In the genomic region with DNA sequence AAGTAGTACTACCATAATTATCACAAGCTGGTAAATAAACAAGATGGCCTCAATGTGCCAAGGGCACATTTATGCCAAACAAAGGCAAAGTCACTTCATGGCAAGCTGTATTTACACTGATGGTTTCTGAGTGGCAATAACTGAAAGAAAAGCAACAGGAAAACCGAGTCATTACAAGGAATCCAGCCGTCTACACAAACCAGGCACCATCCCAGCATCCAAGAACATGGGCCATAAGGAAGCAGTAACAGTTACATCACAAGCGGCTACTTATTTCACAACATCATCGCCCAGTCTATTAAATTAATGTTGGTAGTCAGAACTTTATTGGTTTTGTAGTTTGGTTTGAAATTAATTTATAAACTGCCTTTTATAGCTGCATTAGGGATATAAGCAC, we compare ENCODE assay signal across 12 cellular contexts.
DNase-seq lines count a peak whose midpoint lies in the region; ATAC-seq and TF ChIP-seq lines count a peak whose summit lies in the region.
"Had no signal": no experiment of that assay in that cellular context is flagged by ENCODE, and none has a peak within 500 bp of the region (broad histone marks: within the 10 kb centered on the region; RNA-seq: fewer than 3 reads in every experiment).

No MANE protein-coding gene starts in this region.

- peaks cover 0 to 4% of the 10 kb centered on the region in 2 donors for H3K9me3 Mint-ChIP-seq in stimulated activated naive CD8-positive, alpha-beta T cell treated with anti-CD3 and anti-CD28 coated beads, Interleukin-15, amount 100 ng/mL, for 72 hours
- H3K9me3 Mint-ChIP-seq in HFFc6 = no peaks in the 10 kb centered on the region

- peaks cover 44% of the 10 kb centered on the region for H3K4me1 Mint-ChIP-seq in stimulated activated naive CD8-positive, alpha-beta T cell treated with anti-CD3 and anti-CD28 coated beads, Interleukin-15, amount 100 ng/mL, for 72 hours
- H3K4me1 Mint-ChIP-seq in HFFc6 (ENCODE audit: low read depth) = peaks cover 20% of the 10 kb centered on the region

- intact Hi-C loops in heart right ventricle (cut with DNase I) = loop anchor here in 1 of 10 donors (5.0 kb wide), 1 partner anchor 39 kb away; no protein-coding TSS in a partner anchor
- intact Hi-C loops in spleen (cut with DNase I; ENCODE audit: low total_unique reads) = loop anchor here (10.0 kb wide), 1 partner anchor 62 kb away; no protein-coding TSS in a partner anchor

- no peak for TF ChIP-seq POLR2A in spleen (IDR thresholded peaks at IDR 0.05)

- H3K27me3 Mint-ChIP-seq in stimulated activated naive CD8-positive, alpha-beta T cell treated with anti-CD3 and anti-CD28 coated beads, Interleukin-15, amount 100 ng/mL, for 72 hours = no peaks in the 10 kb centered on the region
- no peaks in the 10 kb centered on the region for H3K27me3 Mint-ChIP-seq in HFFc6 (ENCODE audit: insufficient read depth)

- peak overlapping the region; percentile 83 to 86 for H3K4me3 Mint-ChIP-seq in stimulated activated naive CD8-positive, alpha-beta T cell treated with anti-CD3 and anti-CD28 coated beads, Interleukin-15, amount 100 ng/mL, for 72 hours
- H3K4me3 Mint-ChIP-seq in HFFc6 = no peak overlapping the region

- 92 to 94% methylated on average over 4 of the region's 4 CpGs for WGBS in heart right ventricle, 2 donors
- 56 to 91% (median 68%) methylated on average over 4 of the region's 4 CpGs for WGBS in spleen, 5 donors

- H3K27me3 ChIP-seq in cardiac muscle cell = no peaks in the 10 kb centered on the region
- H3K27me3 ChIP-seq in heart right ventricle = no peaks in the 10 kb centered on the region
- no peaks in the 10 kb centered on the region for H3K27me3 ChIP-seq in spleen (replicated peaks in 1 of 7)
- H3K27me3 ChIP-seq: breast epithelium, right atrium auricular region had no signal

- H3K4me3 ChIP-seq in cardiac muscle cell (no peak overlapping the region), heart right ventricle (no peak overlapping the region), choroid plexus epithelial cell (ENCODE audit: low read depth, low read length) (no peak overlapping the region), spleen (no peak overlapping the region)
- H3K4me3 ChIP-seq: breast epithelium, right atrium auricular region had no signal

- H3K36me3 Mint-ChIP-seq in HFFc6 (ENCODE audit: low read depth) = peaks cover 6% of the 10 kb centered on the region; the same call in 1 of the 2 replicates

- H3K27ac ChIP-seq in cardiac muscle cell (peak overlapping the region; percentile 63), heart right ventricle (peak overlapping the region in 3 of 10 donors; percentile 24 to 36 (median 36)), spleen (peak overlapping the region in 4 of 8 donors; percentile 59 to 75 (median 71))
- H3K27ac ChIP-seq: breast epithelium had no signal

- TF ChIP-seq CTCF in cardiac muscle cell (IDR thresholded peaks at IDR 0.05; ENCODE audit: low read depth, low read length) = no peak
- no peak for TF ChIP-seq CTCF in heart right ventricle (IDR thresholded peaks at IDR 0.05)
- TF ChIP-seq CTCF in choroid plexus epithelial cell (conservative IDR thresholded peaks at IDR 0.05; ENCODE audit: low read depth, low read length) = no peak
- TF ChIP-seq CTCF in spleen (IDR thresholded peaks at IDR 0.05 in 8 of 11, conservative IDR thresholded peaks at IDR 0.05 in 3 of 11) = no peak
- no peak for TF ChIP-seq CTCF in HFFc6 (IDR thresholded peaks at IDR 0.05)

- peaks cover 38% of the 10 kb centered on the region for H3K4me1 ChIP-seq in cardiac muscle cell (ENCODE audit: low read depth)
- peaks cover 3 to 44% (median 31%) of the 10 kb centered on the region in 9 donors for H3K4me1 ChIP-seq in heart right ventricle
- H3K4me1 ChIP-seq in spleen = peaks cover 7 to 58% (median 35%) of the 10 kb centered on the region in 6 donors
- H3K4me1 ChIP-seq: breast epithelium had no signal

- H3K9me3 ChIP-seq in cardiac muscle cell (ENCODE audit: low read depth) = no peaks in the 10 kb centered on the region
- no peaks in the 10 kb centered on the region for H3K9me3 ChIP-seq in heart right ventricle
- H3K9me3 ChIP-seq in spleen = no peaks in the 10 kb centered on the region
- H3K9me3 ChIP-seq: breast epithelium, right atrium auricular region had no signal

- DNase-seq in cardiac muscle cell (ENCODE audit: low read depth in 1 of 2, low spot score in 1 of 2) (peak in 1 of 2 donors; percentile 69), heart right ventricle (no peak), NCI-H69 (lab: John Stamatoyannopoulos, UW) (peak; percentile 80), choroid plexus epithelial cell (ENCODE audit: low read depth) (peak; percentile 24), spleen (no peak), HFFc6 (no peak), hippocampal formation (lab: John Stamatoyannopoulos, UW) (no peak)
- no peak for DNase-seq in stimulated activated naive CD8-positive, alpha-beta T cell treated with anti-CD3 and anti-CD28 coated beads, Interleukin-15, amount 100 ng/mL, for 72 hours
- DNase-seq: C1 segment of cervical spinal cord, Kasumi-1 had no signal

- peak overlapping the region in 1 of 2 donors; percentile 87 for H3K27ac Mint-ChIP-seq in stimulated activated naive CD8-positive, alpha-beta T cell treated with anti-CD3 and anti-CD28 coated beads, Interleukin-15, amount 100 ng/mL, for 72 hours
- H3K27ac Mint-ChIP-seq in HFFc6 = no peak overlapping the region

- peaks cover 3% of the 10 kb centered on the region for H3K36me3 ChIP-seq in cardiac muscle cell
- no peaks in the 10 kb centered on the region for H3K36me3 ChIP-seq in heart right ventricle
- H3K36me3 ChIP-seq in spleen = no peaks in the 10 kb centered on the region
- H3K36me3 ChIP-seq: breast epithelium, right atrium auricular region had no signal

- no peak for ATAC-seq in heart right ventricle
- ATAC-seq in stimulated activated naive CD8-positive, alpha-beta T cell treated with anti-CD3 and anti-CD28 coated beads, Interleukin-15, amount 100 ng/mL, for 72 hours = no peak

Comparison
In these comparisons a context has a peak if more than half of its experiments do, and no peak if none do; other contexts are left out.
1. DNase-seq: peak in NCI-H69 (single experiment) and choroid plexus epithelial cell (single experiment); none in heart right ventricle (0 of 2), stimulated activated naive CD8-positive, alpha-beta T cell treated with anti-CD3 and anti-CD28 coated beads, Interleukin-15, amount 100 ng/mL, for 72 hours (0 of 2), spleen (single experiment), HFFc6 (single experiment) and hippocampal formation (0 of 2).